In genomic region chr7:87342231-87342630, GRCh38 we compare ENCODE assay signal across 25 cellular contexts. TPM values are rescaled to one million over a fixed set of nuclear protein-coding genes. Genes with fewer than 3 reads are reported as not detected.
A peak's percentile ranks its signal among the peaks of the same experiment; 100 is the strongest.
DNase-seq lines count a peak whose midpoint lies in the region; ATAC-seq, FAIRE-seq and TF ChIP-seq lines count a peak whose summit lies in the region.
"Had no signal": no experiment of that assay in that cellular context is flagged by ENCODE, and none has a peak within 500 bp of the region (broad histone marks: within the 10 kb centered on the region; RNA-seq: fewer than 3 reads in every experiment).

No MANE protein-coding gene starts in this region.

- DNase-seq in T-helper 2 cell treated with Interferon-gamma antibody and Interleukin-4, amounts not matched to agents 5 μg/mL and 100 μg/mL, for 36 hours (ENCODE audit: low spot score), result no peak
- DNase-seq in T-helper 2 cell, result no peak
- DNase-seq in IMR-90, result no peak
- no peak for DNase-seq in keratinocyte (ENCODE audit: low read depth, low spot score)
- no peak for DNase-seq in C1 segment of cervical spinal cord (lab: John Stamatoyannopoulos, UW)
- no peak for DNase-seq in posterior vena cava (ENCODE audit: low spot score)
- DNase-seq: activated CD4-positive, alpha-beta memory T cell treated with anti-CD3 and anti-CD28 coated beads, Interleukin-2, amount 10 ng/mL, durations not matched to agents 7 days and 5 days; activated effector memory CD4-positive, alpha-beta T cell treated with anti-CD3 and anti-CD28 coated beads, Interleukin-2, amount 50 U/mL, for 16 hours; BE2C; Caco-2; effector CD4-positive, alpha-beta T cell; erythroblast; foreskin keratinocyte; mesenchymal stem cell; NCI-H1436; NCI-H526; trophoblast cell; WERI-Rb-1 had no signal

- H3K27me3 ChIP-seq in IMR-90 (ENCODE audit: control insufficient read depth, insufficient read depth, low read length), result no peaks in the 10 kb centered on the region
- no peaks in the 10 kb centered on the region for H3K27me3 ChIP-seq in keratinocyte (ENCODE audit: control insufficient read depth, extremely low read depth, insufficient read depth, low read length)
- H3K27me3 ChIP-seq: BE2C, foreskin keratinocyte had no signal

- peaks cover 5% of the 10 kb centered on the region for H3K79me2 ChIP-seq in keratinocyte (ENCODE audit: control insufficient read depth, insufficient read depth, low read length)

- dilution Hi-C loops in IMR-90 (cut with HindIII; ENCODE audit: low sequenced_read_pairs, unreplicated experiment) (no loop called here), keratinocyte (cut with MboI; ENCODE audit: extremely low pct_ligation_motif_present, low sequenced_read_pairs) (no loop called here)

- H3K4me1 Mint-ChIP-seq in T-helper 2 cell treated with Interferon-gamma antibody and Interleukin-4, amounts not matched to agents 5 μg/mL and 100 μg/mL, for 36 hours (ENCODE audit: low read depth), result peaks cover 36% of the 10 kb centered on the region

- H3K27me3 Mint-ChIP-seq in T-helper 2 cell treated with Interferon-gamma antibody and Interleukin-4, amounts not matched to agents 5 μg/mL and 100 μg/mL, for 36 hours (ENCODE audit: low read depth), result no peaks in the 10 kb centered on the region
- H3K27me3 Mint-ChIP-seq: activated CD4-positive, alpha-beta memory T cell treated with anti-CD3 and anti-CD28 coated beads, Interleukin-2, amount 10 ng/mL, durations not matched to agents 7 days and 5 days had no signal

- WGBS in IMR-90 (ENCODE audit: extremely low coverage in 2 of 2, insufficient read length in 1 of 2), 2 experiments, result no CpG with 5 or more reads among the region's 3 CpGs

- no peak overlapping the region for H2BK20ac ChIP-seq in IMR-90 (ENCODE audit: low read depth, low read length)

- H3K9me3 Mint-ChIP-seq in T-helper 2 cell treated with Interferon-gamma antibody and Interleukin-4, amounts not matched to agents 5 μg/mL and 100 μg/mL, for 36 hours, result no peaks in the 10 kb centered on the region
- H3K9me3 Mint-ChIP-seq: activated CD4-positive, alpha-beta memory T cell treated with anti-CD3 and anti-CD28 coated beads, Interleukin-2, amount 10 ng/mL, durations not matched to agents 7 days and 5 days had no signal

- H3K4me2 ChIP-seq in IMR-90 (ENCODE audit: low read depth, low read length) (peak overlapping the region; percentile 45; the same call in 1 of the 2 replicates), keratinocyte (ENCODE audit: control insufficient read depth, extremely low read depth, insufficient read depth, low read depth, low read length) (peak overlapping the region; percentile 18)
- H3K4me2 ChIP-seq: A549 had no signal

- H3K9me1 ChIP-seq in IMR-90 (ENCODE audit: insufficient read depth, low read length) (peaks cover 9% of the 10 kb centered on the region; the same call in 1 of the 2 replicates), keratinocyte (ENCODE audit: control insufficient read depth, extremely low read depth, insufficient read depth, low read length) (no peaks in the 10 kb centered on the region)

- no peak overlapping the region for H3K23ac ChIP-seq in IMR-90 (ENCODE audit: low read depth, low read length)

- H3K36me3 Mint-ChIP-seq in T-helper 2 cell treated with Interferon-gamma antibody and Interleukin-4, amounts not matched to agents 5 μg/mL and 100 μg/mL, for 36 hours (ENCODE audit: low read depth), result peaks cover 11% of the 10 kb centered on the region

- no peak overlapping the region for H2AK5ac ChIP-seq in IMR-90 (ENCODE audit: low read depth, low read length)

- intact Hi-C loops in IMR-90 (cut with micrococcal nuclease) (loop anchor here (10.0 kb wide), 1 partner anchor 187 kb away; the partner anchor contains the start of gene DMTF1), posterior vena cava (cut with DNase I) (no loop called here)

- CTCF ChIA-PET in IMR-90 (lab: Yijun Ruan, JAX), result no interaction called here

- H3K27ac Mint-ChIP-seq in T-helper 2 cell treated with Interferon-gamma antibody and Interleukin-4, amounts not matched to agents 5 μg/mL and 100 μg/mL, for 36 hours, result no peak overlapping the region

- no peak overlapping the region for H3K56ac ChIP-seq in IMR-90 (ENCODE audit: extremely low read depth, insufficient read depth, low read length)

- H3K4me1 ChIP-seq in IMR-90 (ENCODE audit: control insufficient read depth, insufficient read depth, low read length) (peaks cover 7% of the 10 kb centered on the region), keratinocyte (ENCODE audit: control insufficient read depth, extremely low read depth, insufficient read depth, low read length) (peaks cover 30% of the 10 kb centered on the region)

- peak overlapping the region in 1 of 2 experiments; percentile 6; a peak in 1 of 4 replicates for H4K8ac ChIP-seq in IMR-90 (ENCODE audit: low read depth in 2 of 2, low read length in 2 of 2)

- no peak overlapping the region for H2AK9ac ChIP-seq in IMR-90 (replicated peaks; ENCODE audit: low read depth, low read length, poor library complexity)

- peaks cover 7 to 30% of the 10 kb centered on the region in 2 experiments for H3K79me1 ChIP-seq in IMR-90 (ENCODE audit: low read depth in 1 of 2, low read length in 2 of 2)

- POLR2A ChIA-PET in IMR-90 (lab: Charles Lee; ENCODE audit: unreplicated experiment), result no interaction called here

- BruUV-seq in IMR-90 (replicated peaks; lab: Mats Ljungman, UMichigan), result no TSS peak

- TF ChIP-seq RAD21 in IMR-90 (IDR thresholded peaks at IDR 0.05; ENCODE audit: low read length), result no peak

- H2BK5ac ChIP-seq in IMR-90 (ENCODE audit: low read depth, low read length, poor library complexity, severe bottlenecking), result peak overlapping the region; percentile 58

- no peak overlapping the region for H2BK120ac ChIP-seq in IMR-90 (ENCODE audit: low read depth, low read length)

- no peak overlapping the region for H4K5ac ChIP-seq in IMR-90 (ENCODE audit: low read depth, low read length)

- H2AFZ ChIP-seq in IMR-90 (replicated peaks; ENCODE audit: low read length, poor library complexity), result no peak overlapping the region
- H2AFZ ChIP-seq in keratinocyte (ENCODE audit: control insufficient read depth, low read length), result no peak overlapping the region

- peaks cover 6% of the 10 kb centered on the region; the same call in 1 of the 2 replicates for H3K36me3 ChIP-seq in IMR-90 (ENCODE audit: control insufficient read depth, insufficient read depth, low read length)
- H3K36me3 ChIP-seq in keratinocyte (ENCODE audit: control insufficient read depth in 2 of 2, extremely low read depth in 1 of 2, insufficient read depth in 2 of 2, low read length in 2 of 2), result no peaks in the 10 kb centered on the region
- H3K36me3 ChIP-seq: BE2C, WERI-Rb-1 had no signal

- no peak overlapping the region for H3K18ac ChIP-seq in IMR-90 (ENCODE audit: low read depth, low read length)

- H2BK15ac ChIP-seq in IMR-90 (ENCODE audit: low read depth, low read length), result no peak overlapping the region

- H4K20me1 ChIP-seq in IMR-90 (ENCODE audit: insufficient read depth, low read length), result no peaks in the 10 kb centered on the region
- no peaks in the 10 kb centered on the region for H4K20me1 ChIP-seq in keratinocyte (ENCODE audit: control insufficient read depth, extremely low read depth, insufficient read depth, low read length)

- H3K9ac ChIP-seq in IMR-90 (ENCODE audit: low read depth, low read length) (no peak overlapping the region), keratinocyte (ENCODE audit: control insufficient read depth, extremely low read depth, insufficient read depth, low read length) (no peak overlapping the region)

- ATAC-seq in IMR-90 (ENCODE audit: low read depth), result no peak
- ATAC-seq in HG03095 (IDR thresholded peaks at IDR 0.05; ENCODE audit: unreplicated experiment), result no peak
- ATAC-seq: A549, foreskin keratinocyte, HCT116 had no signal

- no peak overlapping the region for H3K4me3 ChIP-seq in IMR-90 (ENCODE audit: insufficient read depth, low read depth, low read length)
- H3K4me3 ChIP-seq in keratinocyte (ENCODE audit: control insufficient read depth in 2 of 3, extremely low read depth in 1 of 3, insufficient read depth in 2 of 3, low read depth in 1 of 3, low read length in 3 of 3), result no peak overlapping the region
- H3K4me3 ChIP-seq: A549, SK-N-MC, skin epidermis had no signal

- H3K4ac ChIP-seq in IMR-90 (ENCODE audit: low read depth, low read length), result no peak overlapping the region

- H3K4me3 Mint-ChIP-seq in T-helper 2 cell treated with Interferon-gamma antibody and Interleukin-4, amounts not matched to agents 5 μg/mL and 100 μg/mL, for 36 hours, result peak overlapping the region; percentile 53
- H3K4me3 Mint-ChIP-seq: activated CD4-positive, alpha-beta memory T cell treated with anti-CD3 and anti-CD28 coated beads, Interleukin-2, amount 10 ng/mL, durations not matched to agents 7 days and 5 days had no signal

- no peak for TF ChIP-seq POLR2A in IMR-90 (IDR thresholded peaks at IDR 0.05; ENCODE audit: low read depth, low read length)

- TF ChIP-seq CTCF in IMR-90 (conservative IDR thresholded peaks at IDR 0.05; ENCODE audit: low read depth, low read length) (no peak), VCaP (conservative IDR thresholded peaks at IDR 0.05) (no peak), keratinocyte (optimal IDR thresholded peaks at IDR 0.05 in 1 of 3, IDR thresholded peaks at IDR 0.05 in 1 of 3, conservative IDR thresholded peaks at IDR 0.05 in 1 of 3; ENCODE audit: extremely low read depth in 1 of 3, insufficient read depth in 2 of 3, low read length in 3 of 3) (no peak)

- H4K91ac ChIP-seq in IMR-90 (ENCODE audit: insufficient read depth, low read depth, low read length), result no peak overlapping the region

- no peak overlapping the region for H3K27ac ChIP-seq in IMR-90 (ENCODE audit: insufficient read depth, low read length)
- peak overlapping the region; percentile 96 for H3K27ac ChIP-seq in VCaP
- H3K27ac ChIP-seq in keratinocyte (ENCODE audit: control insufficient read depth, insufficient read depth, low read length), result no peak overlapping the region
- H3K27ac ChIP-seq: A549, foreskin keratinocyte, RWPE1, SK-N-MC, WERI-Rb-1 had no signal

- no peak for FAIRE-seq in keratinocyte (lab: Jason Lieb, UNC)
- FAIRE-seq: A549 had no signal

- no peak overlapping the region for H3K14ac ChIP-seq in IMR-90 (replicated peaks; ENCODE audit: low read depth, low read length)

- in situ Hi-C loops in IMR-90 (cut with MboI; ENCODE audit: low sequenced_read_pairs), result no loop called here

- H3K9me3 ChIP-seq in IMR-90 (ENCODE audit: control insufficient read depth, insufficient read depth, low read length) (no peaks in the 10 kb centered on the region), keratinocyte (ENCODE audit: control insufficient read depth, low read depth, low read length) (no peaks in the 10 kb centered on the region)
- H3K9me3 ChIP-seq: A549, BE2C, Caco-2 had no signal

RNA-seq across cellular contexts. Expression of gene CROT, which starts 3.2 kb away (rescaled TPM):
- total RNA-seq in IMR-90 (2012; rRNA removed), result 7.5 and 14.4 TPM in 2 replicates
- polyA plus RNA-seq in IMR-90 (2012; rRNA removed), result 7.2 and 10.0 TPM in 2 replicates
- 1.8 and 2.0 TPM in 2 replicates for polyA plus RNA-seq in IMR-90 (2012; cell fraction: cytosol; rRNA removed)
- 2.0 and 21.2 TPM in 2 replicates for polyA plus RNA-seq in IMR-90 (2012; cell fraction: nucleus; rRNA removed; ENCODE audit: low replicate concordance)
- 13.3 to 22.3 TPM (median 18.9 TPM) in 3 replicates for polyA plus RNA-seq in keratinocyte
- 11.1 TPM for polyA plus RNA-seq in keratinocyte (2011; ENCODE audit: low read depth)
- polyA plus RNA-seq in keratinocyte (2011; cell fraction: cytosol; rRNA removed), result 10.4 and 17.9 TPM in 2 replicates
- polyA plus RNA-seq in keratinocyte (2011; cell fraction: nucleus; rRNA removed), result 23.7 and 36.1 TPM in 2 replicates
- 11.5 and 14.0 TPM in 2 replicates for polyA plus RNA-seq in keratinocyte (2012; ENCODE audit: low replicate concordance)
- 1.5 to 18.0 TPM (median 12.7 TPM) in 3 replicates for polyA minus RNA-seq in keratinocyte
- 9.6 TPM for polyA minus RNA-seq in keratinocyte (2011; cell fraction: cytosol; rRNA and poly(A)+ RNA removed)
- 15.5 and 25.1 TPM in 2 replicates for polyA minus RNA-seq in keratinocyte (2011; cell fraction: nucleus; rRNA and poly(A)+ RNA removed)
- 10 to 100 TPM; 11.8 to 12.4 TPM for total RNA-seq in posterior vena cava
